8 cellular contexts compared by ENCODE assay signal in the genomic region with DNA sequence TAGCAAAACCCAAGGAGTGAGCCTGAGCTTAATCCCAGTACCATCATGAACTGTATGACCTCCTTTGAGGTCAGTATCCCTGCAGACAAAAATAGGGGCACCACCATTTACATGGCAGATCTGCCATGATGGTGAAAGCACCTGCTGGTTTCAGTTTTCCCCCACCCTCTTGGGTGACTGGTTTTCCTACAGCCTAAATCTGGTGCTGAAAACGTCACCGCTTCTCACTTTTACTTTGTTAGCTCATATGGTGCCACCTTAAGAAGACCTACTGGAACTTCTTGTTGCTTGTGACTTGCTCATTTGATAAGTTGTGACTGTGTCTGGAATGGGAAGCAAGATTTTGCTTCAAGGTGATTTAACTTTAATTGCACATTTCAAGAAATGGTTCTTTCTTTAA. TPM values are rescaled to one million over a fixed set of nuclear protein-coding genes. Genes with fewer than 3 reads are reported as not detected.
DNase-seq lines count a peak whose midpoint lies in the region; ATAC-seq and TF ChIP-seq lines count a peak whose summit lies in the region.

No MANE protein-coding gene starts in this region.

- H3K9me3 ChIP-seq in CD8-positive, alpha-beta T cell (ENCODE audit: low read length), result no peaks in the 10 kb centered on the region
- H3K9me3 ChIP-seq in sigmoid colon (no peaks in the 10 kb centered on the region), prostate gland (no peaks in the 10 kb centered on the region), SJCRH30 (replicated peaks) (no peaks in the 10 kb centered on the region)

- H3K27ac ChIP-seq in CD8-positive, alpha-beta T cell (ENCODE audit: low read depth, low read length), result no peak overlapping the region
- H3K27ac ChIP-seq in sigmoid colon (no peak overlapping the region), prostate gland (no peak overlapping the region), SJCRH30 (no peak overlapping the region)

- H3K27me3 ChIP-seq in CD8-positive, alpha-beta T cell (ENCODE audit: insufficient read depth, low read length), result no peaks in the 10 kb centered on the region
- H3K27me3 ChIP-seq in sigmoid colon (no peaks in the 10 kb centered on the region), prostate gland (replicated peaks; ENCODE audit: insufficient read depth) (no peaks in the 10 kb centered on the region), SJCRH30 (no peaks in the 10 kb centered on the region)

- peaks cover 58% of the 10 kb centered on the region for H3K36me3 Mint-ChIP-seq in CD8-positive, alpha-beta T cell
- peaks cover 9% of the 10 kb centered on the region for H3K36me3 Mint-ChIP-seq in activated naive CD4-positive, alpha-beta T cell treated with anti-CD3 and anti-CD28 coated beads, Interleukin-2, amount 50 U/mL, for 24 hours

- peak; percentile 55 for ATAC-seq in CD8-positive, alpha-beta T cell
- ATAC-seq in GM19455 (IDR thresholded peaks at IDR 0.05; ENCODE audit: unreplicated experiment) (peak; percentile 58), HG03432 (IDR thresholded peaks at IDR 0.05; ENCODE audit: unreplicated experiment) (peak; percentile 58)

- POLR2A ChIA-PET in CD8-positive, alpha-beta T cell (lab: Charles Lee), result interaction anchor here (0.6 to 3.8 kb wide), 3 partner anchors 11 to 169 kb away, joined by 3 to 19 read pairs (median 3); no protein-coding TSS in a partner anchor

- no peak for TF ChIP-seq EP300 in sigmoid colon (IDR thresholded peaks at IDR 0.05)

- no peaks in the 10 kb centered on the region for H3K9me3 Mint-ChIP-seq in CD8-positive, alpha-beta T cell
- no peaks in the 10 kb centered on the region for H3K9me3 Mint-ChIP-seq in activated naive CD4-positive, alpha-beta T cell treated with anti-CD3 and anti-CD28 coated beads, Interleukin-2, amount 50 U/mL, for 24 hours

- no peaks in the 10 kb centered on the region for H3K36me3 ChIP-seq in CD8-positive, alpha-beta T cell (ENCODE audit: insufficient read depth, low read length)
- H3K36me3 ChIP-seq in sigmoid colon (no peaks in the 10 kb centered on the region), prostate gland (no peaks in the 10 kb centered on the region), SJCRH30 (no peaks in the 10 kb centered on the region)

- peak in 3 of 7 experiments; percentile 34 to 49 (median 37) for DNase-seq in CD8-positive, alpha-beta T cell
- DNase-seq in sigmoid colon, result no peak
- DNase-seq in GDM1 (lab: John Stamatoyannopoulos, UW), result no peak
- DNase-seq in prostate gland (ENCODE audit: low spot score), result no peak
- DNase-seq in SJCRH30, result no peak

- H3K4me3 ChIP-seq in CD8-positive, alpha-beta T cell (ENCODE audit: low read depth, low read length), result peak overlapping the region; percentile 6
- H3K4me3 ChIP-seq in sigmoid colon (no peak overlapping the region), prostate gland (no peak overlapping the region), SJCRH30 (no peak overlapping the region)

- peak overlapping the region; percentile 76 for H3K4me3 Mint-ChIP-seq in CD8-positive, alpha-beta T cell
- peak overlapping the region; percentile 89 for H3K4me3 Mint-ChIP-seq in activated naive CD4-positive, alpha-beta T cell treated with anti-CD3 and anti-CD28 coated beads, Interleukin-2, amount 50 U/mL, for 24 hours

- CTCF ChIA-PET in CD8-positive, alpha-beta T cell (lab: Charles Lee), result interaction anchor here (2.4 to 6.1 kb wide), 3 partner anchors 12 to 267 kb away, joined by 8 to 33 read pairs (median 16); a partner anchor contains a TSS

- intact Hi-C loops in CD8-positive, alpha-beta T cell (cut with DNase I, micrococcal nuclease), result no loop called here
- intact Hi-C loops in sigmoid colon (cut with DNase I), result no loop called here
- intact Hi-C loops in prostate gland (cut with DNase I), result no loop called here

- peaks cover 73% of the 10 kb centered on the region for H3K4me1 ChIP-seq in CD8-positive, alpha-beta T cell (ENCODE audit: insufficient read depth, low read length)
- H3K4me1 ChIP-seq in sigmoid colon (peaks cover 0 to 63% (median 48%) of the 10 kb centered on the region in 4 donors), prostate gland (replicated peaks) (peaks cover 6% of the 10 kb centered on the region), SJCRH30 (peaks cover 3% of the 10 kb centered on the region; the same call in 1 of the 2 replicates)

- WGBS in sigmoid colon, 2 donors, result 64 to 82% methylated on average over 2 of the region's 2 CpGs
- WGBS in prostate gland, result 75% methylated on average over 2 of the region's 2 CpGs

- TF ChIP-seq CTCF in CD8-positive, alpha-beta T cell (IDR thresholded peaks at IDR 0.05), result no peak
- TF ChIP-seq CTCF in sigmoid colon (IDR thresholded peaks at IDR 0.05) (no peak), prostate gland (IDR thresholded peaks at IDR 0.05) (no peak)

- TF ChIP-seq POLR2A in sigmoid colon (IDR thresholded peaks at IDR 0.05) (no peak), prostate gland (IDR thresholded peaks at IDR 0.05) (no peak)

- H3K27me3 Mint-ChIP-seq in CD8-positive, alpha-beta T cell (ENCODE audit: low read depth), result no peaks in the 10 kb centered on the region
- H3K27me3 Mint-ChIP-seq in activated naive CD4-positive, alpha-beta T cell treated with anti-CD3 and anti-CD28 coated beads, Interleukin-2, amount 50 U/mL, for 24 hours, result no peaks in the 10 kb centered on the region

- peak overlapping the region; percentile 83 for H3K27ac Mint-ChIP-seq in CD8-positive, alpha-beta T cell
- peak overlapping the region; percentile 93 for H3K27ac Mint-ChIP-seq in activated naive CD4-positive, alpha-beta T cell treated with anti-CD3 and anti-CD28 coated beads, Interleukin-2, amount 50 U/mL, for 24 hours

- H3K4me1 Mint-ChIP-seq in CD8-positive, alpha-beta T cell (ENCODE audit: low read depth), result peaks cover 80% of the 10 kb centered on the region
- peaks cover 79% of the 10 kb centered on the region for H3K4me1 Mint-ChIP-seq in activated naive CD4-positive, alpha-beta T cell treated with anti-CD3 and anti-CD28 coated beads, Interleukin-2, amount 50 U/mL, for 24 hours

RNA-seq across cellular contexts. Expression of a gene that starts 5.1 kb away (rescaled TPM):
- total RNA-seq in CD8-positive, alpha-beta T cell, result 100 to 1,000 TPM; 160 to 166 TPM
- 100 to 1,000 TPM in 1 of 4 donors, 10 to 100 TPM in 3; 69.9 to 126 (median 88.0) TPM for total RNA-seq in sigmoid colon
- polyA plus RNA-seq in sigmoid colon, result 10 to 100 TPM; 30.6 to 33.5 (median 31.8) TPM
- total RNA-seq in prostate gland, result 100 to 1,000 TPM in 1 of 2 donors, 10 to 100 TPM in 1; 75.8 to 119 TPM
- 40.3 and 42.6 TPM in 2 replicates for total RNA-seq in SJCRH30 (2014; rRNA removed; shearing (Covaris generic))

RNA-seq across cellular contexts. Expression of a gene that starts 45.7 kb away (rescaled TPM):
- not detected for total RNA-seq in CD8-positive, alpha-beta T cell
- total RNA-seq in sigmoid colon (100 to 1,000 TPM in 3 of 4 donors, 10 to 100 TPM in 1; 23.5 to 296 (median 154) TPM), prostate gland (100 to 1,000 TPM in 1 of 2 donors, 10 to 100 TPM in 1; 52.4 to 121 TPM)
- polyA plus RNA-seq in sigmoid colon, result 10 to 100 TPM in 2 of 3 donors, 1 to 10 TPM in 1; 8.1 to 63.7 (median 21.1) TPM
- total RNA-seq in SJCRH30 (2014; rRNA removed; shearing (Covaris generic)), result 0.12 and 0.33 TPM in 2 replicates

Comparison
In these comparisons a context has a peak if more than half of its experiments do, and no peak if none do; other contexts are left out.
1. RNA of a gene that starts 45.7 kb away (total RNA-seq): 23.5 to 296 TPM in sigmoid colon and 52.4 to 121 TPM in prostate gland; 0.12 to 0.33 TPM in SJCRH30 and not detected in CD8-positive, alpha-beta T cell; every median in the first group is over 10 times any median in the second.
2. Peak in every context shown above with its lines, with median percentiles within 50 percentile points of each other: ATAC-seq.